26 cellular contexts compared by ENCODE assay signal in genomic region chr3:53436828-53437227, GRCh38.
"Had no signal": no experiment of that assay in that cellular context is flagged by ENCODE, and none has a peak within 500 bp of the region (broad histone marks: within the 10 kb centered on the region; RNA-seq: fewer than 3 reads in every experiment).

No MANE protein-coding gene starts in this region.

- H3K27me3 ChIP-seq: ovary, right lobe of liver, sigmoid colon, testis, tibial artery, transverse colon, uterus had no signal

- H3K36me3 ChIP-seq: neural progenitor cell, ovary, right lobe of liver, sigmoid colon, suprapubic skin, tibial artery, transverse colon, upper lobe of right lung, uterus had no signal

- H2AFZ ChIP-seq: neural progenitor cell, parathyroid adenoma had no signal

- FAIRE-seq: small intestine had no signal

- H3K79me2 ChIP-seq: parathyroid adenoma had no signal

- H3K4me3 ChIP-seq: neural progenitor cell, ovary, psoas muscle, right lobe of liver, sigmoid colon, suprapubic skin, testis, tibial artery, transverse colon, upper lobe of right lung, uterus had no signal

- H3K9me3 ChIP-seq: ovary, psoas muscle, right lobe of liver, sigmoid colon, suprapubic skin, testis, tibial artery, transverse colon, upper lobe of right lung, uterus had no signal

- ATAC-seq: natural killer cell; psoas muscle; right cardiac atrium; right lobe of liver; stimulated activated effector memory CD8-positive, alpha-beta T cell treated with anti-CD3 and anti-CD28 coated beads, Interleukin-12 subunit alpha, Interleukin-12 subunit beta, amount 100 ng/mL, for 72 hours; stimulated activated naive CD8-positive, alpha-beta T cell treated with anti-CD3 and anti-CD28 coated beads, Interleukin-15, amount 100 ng/mL, for 72 hours; stimulated activated naive CD8-positive, alpha-beta T cell treated with anti-CD3 and anti-CD28 coated beads, Interleukin-15, Interleukin-2, amounts not matched to agents 100 U/mL and 50 U/mL, for 24 hours; upper lobe of right lung had no signal

- H3K27ac ChIP-seq: neural progenitor cell, ovary, parathyroid adenoma, psoas muscle, right lobe of liver, sigmoid colon, suprapubic skin, testis, tibial artery, transverse colon, upper lobe of right lung, uterus had no signal

- H3K4me2 ChIP-seq: neural progenitor cell had no signal

- H3K4me1 ChIP-seq: neural progenitor cell, parathyroid adenoma, psoas muscle, right lobe of liver, sigmoid colon, suprapubic skin, testis, tibial artery, transverse colon, upper lobe of right lung, uterus had no signal

- H3K9ac ChIP-seq: neural progenitor cell, parathyroid adenoma had no signal

- DNase-seq: natural killer cell; occipital lobe; ovary; posterior cingulate gyrus; psoas muscle; right cardiac atrium; right lobe of liver; sigmoid colon; small intestine; stimulated activated CD4-positive, alpha-beta T cell treated with anti-CD3 and anti-CD28 coated beads, Interleukin-15, amount 100 ng/mL, for 24 hours; stimulated activated CD4-positive, alpha-beta T cell treated with anti-CD3 and anti-CD28 coated beads, Interleukin-2, amount 100 ng/mL, for 24 hours; stimulated activated CD4-positive, alpha-beta T cell treated with anti-CD3 and anti-CD28 coated beads, Interleukin-2, amount 100 ng/mL, for 48 hours; stimulated activated CD4-positive, alpha-beta T cell treated with anti-CD3 and anti-CD28 coated beads, Interleukin-4, amount 100 ng/mL, for 24 hours; stimulated activated naive CD4-positive, alpha-beta T cell; stimulated activated naive CD8-positive, alpha-beta T cell treated with anti-CD3 and anti-CD28 coated beads, Interleukin-15, amount 100 ng/mL, for 72 hours; stimulated activated naive CD8-positive, alpha-beta T cell treated with anti-CD3 and anti-CD28 coated beads, Interleukin-15, Interleukin-2, amounts not matched to agents 100 U/mL and 50 U/mL, for 24 hours; substantia nigra; testis; tibial artery; transverse colon; upper lobe of right lung; uterus had no signal
